Comparison of ENCODE assay signal across 21 cellular contexts in the genomic region with DNA sequence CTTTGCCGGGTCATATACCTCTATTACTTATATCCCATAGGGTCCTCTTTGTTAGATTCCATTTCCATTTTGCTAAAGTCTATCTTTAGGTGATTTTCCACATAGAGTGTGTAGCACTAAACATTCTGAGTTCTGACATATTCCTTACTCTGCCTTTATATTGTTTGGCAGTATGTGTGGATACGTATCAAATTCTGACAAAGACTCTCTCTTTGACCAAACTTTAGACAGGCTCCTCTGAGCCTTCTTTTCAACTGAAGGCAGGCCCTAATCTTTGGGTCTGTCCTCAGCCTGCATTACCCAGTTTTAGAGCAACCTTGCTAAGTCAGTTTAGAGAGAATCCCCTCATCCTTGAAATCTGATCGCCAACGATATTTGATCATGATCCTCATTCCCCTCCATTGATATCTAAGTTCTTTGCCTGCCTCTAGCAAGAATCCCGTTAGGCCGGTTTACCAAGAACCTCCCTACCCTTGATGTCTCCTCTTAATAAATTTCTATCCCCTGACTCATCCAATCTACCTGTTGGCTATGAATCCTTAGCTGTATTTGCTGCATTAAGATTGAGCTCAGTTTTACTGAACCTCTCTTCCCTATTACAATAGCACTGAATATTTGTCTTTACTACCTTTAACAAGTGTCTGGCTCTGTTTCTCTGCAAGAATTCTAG. TPM values are rescaled to one million over a fixed set of nuclear protein-coding genes. Genes with fewer than 3 reads are reported as not detected.
DNase-seq lines count a peak whose midpoint lies in the region; ATAC-seq and TF ChIP-seq lines count a peak whose summit lies in the region.
"Had no signal": no experiment of that assay in that cellular context is flagged by ENCODE, and none has a peak within 500 bp of the region (broad histone marks: within the 10 kb centered on the region; RNA-seq: fewer than 3 reads in every experiment).

No MANE protein-coding gene starts in this region.

- intact Hi-C loops in MCF 10A (cut with micrococcal nuclease): no loop called here

- H3K27ac ChIP-seq in upper lobe of left lung: peak overlapping the region in 3 of 4 donors; percentile 35 to 66 (median 42)
- H3K27ac ChIP-seq: dorsolateral prefrontal cortex, gastroesophageal sphincter had no signal

- BruUV-seq in MCF 10A (replicated peaks; lab: Mats Ljungman, UMichigan): no TSS peak

- no peaks in the 10 kb centered on the region for H3K36me3 Mint-ChIP-seq in MCF 10A (ENCODE audit: insufficient read depth, unreplicated experiment)

- POLR2A ChIA-PET in MCF 10A (lab: Yijun Ruan, JAX): interaction anchor here (0.5 to 0.8 kb wide), 2 partner anchors 267 to 313 kb away, joined by 4 to 5 read pairs; no protein-coding TSS in a partner anchor

- 75 to 76% methylated on average over 6 of the region's 6 CpGs for WGBS in upper lobe of left lung, 2 donors

- no peak overlapping the region for H3K27ac Mint-ChIP-seq in MCF 10A (ENCODE audit: low read depth, unreplicated experiment)
- H3K27ac Mint-ChIP-seq: activated CD4-positive, alpha-beta T cell treated with anti-CD3 and anti-CD28 coated beads, Interleukin-2, amount 10 ng/mL, durations not matched to agents 24 days and 14 days; stimulated activated naive CD8-positive, alpha-beta T cell treated with anti-CD3 and anti-CD28 coated beads, Interleukin-15, Interleukin-2, amounts not matched to agents 100 ng/mL and 50 ng/mL, for 24 hours had no signal

- peak in 1 of 4 donors; percentile 17 for TF ChIP-seq EP300 in upper lobe of left lung (IDR thresholded peaks at IDR 0.05)

- H3K9me3 ChIP-seq in upper lobe of left lung: peaks cover 7 to 19% (median 14%) of the 10 kb centered on the region in 4 donors
- H3K9me3 ChIP-seq: BE2C had no signal

- H3K9me3 Mint-ChIP-seq in MCF 10A (ENCODE audit: unreplicated experiment): peaks cover 7% of the 10 kb centered on the region

- H3K4me1 Mint-ChIP-seq in MCF 10A (ENCODE audit: insufficient read depth, unreplicated experiment): no peaks in the 10 kb centered on the region
- H3K4me1 Mint-ChIP-seq: activated CD4-positive, alpha-beta T cell treated with anti-CD3 and anti-CD28 coated beads, Interleukin-2, amount 10 ng/mL, durations not matched to agents 24 days and 14 days had no signal

- CTCF ChIA-PET in MCF 10A (lab: Yijun Ruan, JAX): interaction anchor here (0.7 to 1.6 kb wide), 4 partner anchors 9 to 292 kb away, joined by 3 to 9 read pairs (median 3); no protein-coding TSS in a partner anchor

- peak in 1 of 2 donors; percentile 80 for ATAC-seq in upper lobe of left lung (ENCODE audit: low FRiP score in 2 of 2)
- ATAC-seq in HG03095 (IDR thresholded peaks at IDR 0.05; ENCODE audit: unreplicated experiment): no peak
- ATAC-seq in GM19328 (IDR thresholded peaks at IDR 0.05; ENCODE audit: unreplicated experiment): no peak
- ATAC-seq: gastroesophageal sphincter had no signal

- no peak overlapping the region for H3K4me3 ChIP-seq in upper lobe of left lung
- H3K4me3 ChIP-seq: dorsolateral prefrontal cortex, gastroesophageal sphincter had no signal

- no peaks in the 10 kb centered on the region for H3K27me3 ChIP-seq in upper lobe of left lung
- H3K27me3 ChIP-seq: BE2C, dorsolateral prefrontal cortex had no signal

- peaks cover 15% of the 10 kb centered on the region for H3K27me3 Mint-ChIP-seq in MCF 10A (ENCODE audit: insufficient read depth, unreplicated experiment)

- no peaks in the 10 kb centered on the region for H3K4me1 ChIP-seq in upper lobe of left lung
- H3K4me1 ChIP-seq: BE2C, gastroesophageal sphincter had no signal

- TF ChIP-seq CTCF in MCF 10A (IDR thresholded peaks at IDR 0.05; ENCODE audit: unreplicated experiment) (no peak), upper lobe of left lung (IDR thresholded peaks at IDR 0.05) (no peak)

- no peak overlapping the region for H3K4me3 Mint-ChIP-seq in MCF 10A (ENCODE audit: unreplicated experiment)
- H3K4me3 Mint-ChIP-seq: activated CD4-positive, alpha-beta T cell treated with anti-CD3 and anti-CD28 coated beads, Interleukin-2, amount 10 ng/mL, durations not matched to agents 24 days and 14 days; stimulated activated naive CD8-positive, alpha-beta T cell treated with anti-CD3 and anti-CD28 coated beads, Interleukin-15, Interleukin-2, amounts not matched to agents 100 ng/mL and 50 ng/mL, for 24 hours had no signal

- TF ChIP-seq POLR2A in upper lobe of left lung (IDR thresholded peaks at IDR 0.05): no peak

- H3K36me3 ChIP-seq in upper lobe of left lung: no peaks in the 10 kb centered on the region
- H3K36me3 ChIP-seq: BE2C, gastroesophageal sphincter had no signal

- DNase-seq in NCI-H2196 (lab: John Stamatoyannopoulos, UW; ENCODE audit: unreplicated experiment) (peak; percentile 9), NCI-H2196 treated with DMSO at 0.1 percent for 48 hours (lab: John Stamatoyannopoulos, UW; ENCODE audit: unreplicated experiment) (no peak), MCF 10A (ENCODE audit: unreplicated experiment) (peak; percentile 2), kidney tubule cell (ENCODE audit: low spot score) (peak; percentile 52), upper lobe of left lung (peak in 1 of 2 donors; percentile 56), 8988T (no peak)
- DNase-seq: activated CD4-positive, alpha-beta T cell treated with anti-CD3 and anti-CD28 coated beads, Interleukin-2, amount 10 ng/mL, durations not matched to agents 24 days and 14 days; activated effector memory CD4-positive, alpha-beta T cell treated with Interleukin-2 at 50 U/mL for 16 hours; amygdala; BE2C; central memory CD4-positive, alpha-beta T cell; dorsolateral prefrontal cortex; erythroblast; NCI-H187; NCI-H524; SHP77; stimulated activated CD4-positive, alpha-beta T cell treated with anti-CD3 and anti-CD28 coated beads, Interleukin-2, amount 100 ng/mL, for 24 hours had no signal

RNA-seq across cellular contexts. Expression of a gene that starts 10.4 kb away (rescaled TPM):
- total RNA-seq in MCF 10A (2022): 55.4 and 56.4 TPM in 2 replicates
- total RNA-seq in upper lobe of left lung: 100 to 1,000 TPM in 3 of 6 donors, 10 to 100 TPM in 3; 35.6 to 190 (median 95.3) TPM

RNA-seq across cellular contexts. Expression of a gene that starts 53.8 kb away (rescaled TPM):
- total RNA-seq in MCF 10A (2022) (8.8 and 11.2 TPM in 2 replicates), upper lobe of left lung (10 to 100 TPM in 4 of 6 donors, 1 to 10 TPM in 2; 8.9 to 22.3 (median 11.0) TPM)

Comparison
In these comparisons a context has a peak if more than half of its experiments do, and no peak if none do; other contexts are left out.
1. DNase-seq: peak in NCI-H2196 (single experiment), MCF 10A (single experiment) and kidney tubule cell (single experiment); none in NCI-H2196 treated with DMSO at 0.1 percent for 48 hours (single experiment) and 8988T (single experiment).